In the genomic region with DNA sequence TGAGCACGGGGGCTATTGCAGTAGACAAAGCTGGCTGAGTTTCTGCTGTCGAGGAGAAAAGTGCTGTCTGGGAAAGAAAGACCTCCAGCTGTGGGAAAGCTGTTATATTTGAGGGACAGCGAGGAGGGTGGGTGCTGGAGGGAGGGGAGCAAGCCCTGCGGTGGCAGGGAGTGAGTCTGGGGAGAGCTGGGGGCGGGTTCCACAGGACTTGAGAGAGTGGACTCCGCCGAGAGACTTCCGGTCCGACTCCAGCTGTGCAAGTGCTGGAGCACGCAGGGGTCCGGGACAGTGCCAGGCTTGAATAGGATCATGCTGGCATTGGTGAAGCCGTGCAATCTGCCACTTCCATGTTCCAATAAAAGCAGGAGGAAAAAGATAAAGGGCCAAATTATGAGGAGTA, we compare ENCODE assay signal across 22 cellular contexts.
"Had no signal": no experiment of that assay in that cellular context is flagged by ENCODE, and none has a peak within 500 bp of the region (broad histone marks: within the 10 kb centered on the region; RNA-seq: fewer than 3 reads in every experiment).

No MANE protein-coding gene starts in this region.

- H3K4me3 Mint-ChIP-seq: activated naive CD8-positive, alpha-beta T cell treated with anti-CD3 and anti-CD28 coated beads, Interleukin-2, amount 50 U/mL, for 24 hours; activated T-helper 1 cell treated with anti-CD3 and anti-CD28 coated beads, Interleukin-12 subunit alpha, Interleukin-12 subunit beta, Interleukin-2, Interleukin-4 antibody, amounts not matched to agents 30 ng/mL and 10 ng/mL and 1 ng/mL, durations not matched to agents 14 hours and 24 hours and 36 hours; mesothelial cell of epicardium; natural killer cell; stimulated activated memory B cell treated with anti-CD40 and anti-IgM and Interleukin-4, amounts not matched to agents 10 μg/mL and 1 μg/mL and 100 μg/mL, for 72 hours; T-helper 1 cell treated with Interleukin-12 subunit alpha and Interleukin-12 subunit beta and Interleukin-4 antibody, amounts not matched to agents 30 μg/mL and 1 μg/mL, for 36 hours; WTC11 had no signal

- H3K27me3 ChIP-seq: foreskin keratinocyte, neutrophil, right lobe of liver, upper lobe of left lung had no signal

- H3K36me3 Mint-ChIP-seq: natural killer cell had no signal

- H3K4me1 Mint-ChIP-seq: activated naive CD8-positive, alpha-beta T cell treated with anti-CD3 and anti-CD28 coated beads, Interleukin-2, amount 50 U/mL, for 24 hours; mesothelial cell of epicardium; natural killer cell; stimulated activated memory B cell treated with anti-CD40 and anti-IgM and Interleukin-4, amounts not matched to agents 10 μg/mL and 1 μg/mL and 100 μg/mL, for 72 hours had no signal

- H3K27ac ChIP-seq: foreskin keratinocyte, left ventricle myocardium inferior, neutrophil, right lobe of liver, thoracic aorta, upper lobe of left lung had no signal

- H3K36me3 ChIP-seq: left ventricle myocardium inferior, neutrophil, right lobe of liver, upper lobe of left lung had no signal

- DNase-seq: activated gamma-delta T cell; activated naive CD4-positive, alpha-beta T cell treated with anti-CD3 and anti-CD28 coated beads, Interleukin-2, amount 50 U/mL, for 16 hours; activated naive CD8-positive, alpha-beta T cell treated with anti-CD3 and anti-CD28 coated beads, Interleukin-2, amount 50 U/mL, for 24 hours; activated T-cell treated with anti-CD3 and anti-CD28 coated beads for 4 hours; effector CD4-positive, alpha-beta T cell; erythroblast; foreskin keratinocyte; left ventricle myocardium inferior; mammary epithelial cell; natural killer cell; right lobe of liver; small intestine; stimulated activated CD4-positive, alpha-beta T cell treated with anti-CD3 and anti-CD28 coated beads, Interleukin-15, amount 100 ng/mL, for 24 hours; T1000 had no signal

- H3K4me3 ChIP-seq: left ventricle myocardium inferior, right lobe of liver, thoracic aorta, upper lobe of left lung had no signal

- H3K4me1 ChIP-seq: foreskin keratinocyte, left ventricle myocardium inferior, right lobe of liver, upper lobe of left lung had no signal

- H3K27me3 Mint-ChIP-seq: activated naive CD8-positive, alpha-beta T cell treated with anti-CD3 and anti-CD28 coated beads, Interleukin-2, amount 50 U/mL, for 24 hours had no signal

- H3K27ac Mint-ChIP-seq: activated naive CD8-positive, alpha-beta T cell treated with anti-CD3 and anti-CD28 coated beads, Interleukin-2, amount 50 U/mL, for 24 hours; activated T-helper 1 cell treated with anti-CD3 and anti-CD28 coated beads, Interleukin-12 subunit alpha, Interleukin-12 subunit beta, Interleukin-2, Interleukin-4 antibody, amounts not matched to agents 30 ng/mL and 10 ng/mL and 1 ng/mL, durations not matched to agents 14 hours and 24 hours and 36 hours; mesothelial cell of epicardium; natural killer cell; stimulated activated memory B cell treated with anti-CD40 and anti-IgM and Interleukin-4, amounts not matched to agents 10 μg/mL and 1 μg/mL and 100 μg/mL, for 72 hours; T-helper 1 cell treated with Interleukin-12 subunit alpha and Interleukin-12 subunit beta and Interleukin-4 antibody, amounts not matched to agents 30 μg/mL and 1 μg/mL, for 36 hours; WTC11 had no signal

- H3K9me3 Mint-ChIP-seq: activated T-helper 1 cell treated with anti-CD3 and anti-CD28 coated beads, Interleukin-12 subunit alpha, Interleukin-12 subunit beta, Interleukin-2, Interleukin-4 antibody, amounts not matched to agents 30 ng/mL and 10 ng/mL and 1 ng/mL, durations not matched to agents 14 hours and 24 hours and 36 hours; natural killer cell had no signal

- H3K9me3 ChIP-seq: left ventricle myocardium inferior, neutrophil, right lobe of liver, thoracic aorta, upper lobe of left lung had no signal

- ATAC-seq: activated naive CD8-positive, alpha-beta T cell treated with anti-CD3 and anti-CD28 coated beads, Interleukin-2, amount 50 U/mL, for 24 hours; foreskin keratinocyte; stimulated activated memory B cell treated with anti-CD40 and anti-IgM and Interleukin-4, amounts not matched to agents 10 μg/mL and 1 μg/mL and 100 μg/mL, for 72 hours; WTC11 had no signal
